Comparison of ENCODE assay signal across 2 cellular contexts in genomic region chr2:40317756-40318155, GRCh38.
TF ChIP-seq lines count a peak whose summit lies in the region.

No MANE protein-coding gene starts in this region.

TF ChIP-seq in IMR-90, 13 proteins besides CTCF, POLR2A, EP300 and RAD21 (continued from another document):
- TF ChIP-seq CHD1 (IDR thresholded peaks at IDR 0.05; ENCODE audit: low read depth, low read length) (no peak), MAFK (IDR thresholded peaks at IDR 0.05; ENCODE audit: low read depth, low read length) (no peak), MAZ (IDR thresholded peaks at IDR 0.05; ENCODE audit: borderline replicate concordance, low read depth, low read length) (no peak), RFX5 (IDR thresholded peaks at IDR 0.05; ENCODE audit: low read depth, low read length) (no peak), NFE2L2 (IDR thresholded peaks at IDR 0.05; ENCODE audit: low read depth, low read length) (no peak), BHLHE40 (IDR thresholded peaks at IDR 0.05; ENCODE audit: low read depth, low read length) (no peak), SMC3 (IDR thresholded peaks at IDR 0.05; ENCODE audit: low read depth, low read length) (no peak), FOS (IDR thresholded peaks at IDR 0.05; ENCODE audit: low read depth, low read length) (no peak), ELK1 (IDR thresholded peaks at IDR 0.05; ENCODE audit: borderline replicate concordance, low read depth, low read length) (no peak), USF2 (IDR thresholded peaks at IDR 0.05; ENCODE audit: low read depth, low read length) (no peak)

TF ChIP-seq in HepG2, 621 proteins besides CTCF, POLR2A, EP300 and RAD21:
- TF ChIP-seq ZNF687 (CRISPR knock-in tag; IDR thresholded peaks at IDR 0.05): no peak
- TF ChIP-seq NRL (CRISPR knock-in tag; IDR thresholded peaks at IDR 0.05; ENCODE audit: borderline replicate concordance): no peak
- no peak for TF ChIP-seq YEATS4 (CRISPR knock-in tag; IDR thresholded peaks at IDR 0.05; ENCODE audit: borderline replicate concordance)
- TF ChIP-seq ZNF724P (CRISPR knock-in tag; IDR thresholded peaks at IDR 0.05; ENCODE audit: borderline replicate concordance): no peak
- no peak for TF ChIP-seq MTA1 (CRISPR knock-in tag; IDR thresholded peaks at IDR 0.05; ENCODE audit: borderline replicate concordance)
- no peak for TF ChIP-seq ZMAT5 (CRISPR knock-in tag; IDR thresholded peaks at IDR 0.05; ENCODE audit: borderline replicate concordance, low read depth)
- no peak for TF ChIP-seq BATF2 (CRISPR knock-in tag; IDR thresholded peaks at IDR 0.05)
- TF ChIP-seq MED13 (CRISPR knock-in tag; IDR thresholded peaks at IDR 0.05): no peak
- no peak for TF ChIP-seq ZNF615 (CRISPR knock-in tag; IDR thresholded peaks at IDR 0.05; ENCODE audit: borderline replicate concordance)
- TF ChIP-seq TRIM22 (IDR thresholded peaks at IDR 0.05): no peak
- no peak for TF ChIP-seq ZNF558 (CRISPR knock-in tag; IDR thresholded peaks at IDR 0.05; ENCODE audit: borderline replicate concordance)
- no peak for TF ChIP-seq REPIN1 (CRISPR knock-in tag; IDR thresholded peaks at IDR 0.05; ENCODE audit: borderline replicate concordance, low read depth)
- TF ChIP-seq ZNF703 (CRISPR knock-in tag; IDR thresholded peaks at IDR 0.05; ENCODE audit: borderline replicate concordance): no peak
- TF ChIP-seq FOXC1 (CRISPR knock-in tag; IDR thresholded peaks at IDR 0.05; ENCODE audit: borderline replicate concordance): no peak
- no peak for TF ChIP-seq ZNF646 (CRISPR knock-in tag; IDR thresholded peaks at IDR 0.05)
- TF ChIP-seq ZBTB25 (CRISPR knock-in tag; IDR thresholded peaks at IDR 0.05): no peak
- TF ChIP-seq ZNF446 (CRISPR knock-in tag; IDR thresholded peaks at IDR 0.05): no peak
- TF ChIP-seq AKNA (CRISPR knock-in tag; IDR thresholded peaks at IDR 0.05; ENCODE audit: borderline replicate concordance): no peak
- TF ChIP-seq ZNF18 (CRISPR knock-in tag; IDR thresholded peaks at IDR 0.05; ENCODE audit: insufficient replicate concordance): no peak
